ENCODE assay signal across 1 cellular context in genomic region chr22:27626675-27627443, GRCh38.
A peak's percentile ranks its signal among the peaks of the same experiment; 100 is the strongest.
TF ChIP-seq lines count a peak whose summit lies in the region.

No MANE protein-coding gene starts in this region.

TF ChIP-seq in HepG2, 621 proteins besides CTCF, POLR2A, EP300 and RAD21 (continued from another document):
- TF ChIP-seq ZNF800 (CRISPR knock-in tag; IDR thresholded peaks at IDR 0.05) (0 out of 2 replicates have a peak, but pooled peaks have one; percentile 8), ZBTB7A (CRISPR knock-in tag; IDR thresholded peaks at IDR 0.05) (0 out of 2 replicates have a peak, but pooled peaks have one; percentile 33), ZNF768 (CRISPR knock-in tag; IDR thresholded peaks at IDR 0.05) (peak; percentile 95)
